In the genomic region with DNA sequence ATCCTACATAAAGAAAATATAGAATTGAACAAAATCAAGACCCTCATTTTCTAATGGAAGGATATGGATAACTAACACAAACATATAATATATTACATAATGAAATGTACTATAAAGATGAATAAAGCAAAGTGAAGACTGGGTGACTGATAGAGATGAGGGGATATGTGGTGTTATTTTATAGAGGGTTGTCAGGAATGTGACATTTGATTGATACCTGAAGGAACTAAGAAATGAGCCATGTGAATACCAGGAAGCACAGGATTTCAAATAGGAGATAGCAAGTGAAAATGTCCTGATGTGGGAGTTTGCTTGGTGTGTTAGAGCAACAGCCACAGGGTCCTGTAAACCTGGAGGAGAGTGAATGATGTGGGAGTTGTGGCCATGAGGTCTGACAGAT, we compare ENCODE assay signal across 32 cellular contexts.
"Had no signal": no experiment of that assay in that cellular context is flagged by ENCODE, and none has a peak within 500 bp of the region (broad histone marks: within the 10 kb centered on the region; RNA-seq: fewer than 3 reads in every experiment).

No MANE protein-coding gene starts in this region.

- H3K4me3 ChIP-seq: adrenal gland, ascending aorta, body of pancreas, breast epithelium, cardiac muscle cell had no signal

- DNase-seq: activated effector memory CD4-positive, alpha-beta T cell treated with anti-CD3 and anti-CD28 coated beads, Interleukin-2, amount 50 U/mL, for 16 hours; activated effector memory CD4-positive, alpha-beta T cell treated with Interleukin-2 at 50 U/mL for 16 hours; activated gamma-delta T cell; activated gamma-delta T cell treated with Interleukin-2 at 50 U/mL for 16 hours; activated naive CD4-positive, alpha-beta T cell; activated naive CD4-positive, alpha-beta T cell treated with anti-CD3 and anti-CD28 coated beads for 36 hours; activated naive CD4-positive, alpha-beta T cell treated with anti-CD3 and anti-CD28 coated beads, Interleukin-2, amount 10 ng/mL, durations not matched to agents 7 days and 5 days; activated naive CD4-positive, alpha-beta T cell treated with anti-CD3 and anti-CD28 coated beads, Interleukin-2, amount 50 U/mL, for 16 hours; activated naive CD4-positive, alpha-beta T cell treated with Interleukin-2 at 50 U/mL for 16 hours; activated naive CD8-positive, alpha-beta T cell treated with anti-CD3 and anti-CD28 coated beads for 36 hours; activated naive CD8-positive, alpha-beta T cell treated with anti-CD3 and anti-CD28 coated beads, Interleukin-2, amount 10 ng/mL, durations not matched to agents 7 days and 5 days; activated naive CD8-positive, alpha-beta T cell treated with anti-CD3 and anti-CD28 coated beads, Interleukin-2, amount 50 U/mL, for 24 hours; activated T-cell treated with anti-CD3 and anti-CD28 coated beads, Interleukin-2, amount 50 U/mL, for 1 hour; activated T-cell treated with anti-CD3 and anti-CD28 coated beads, Interleukin-2, amount 50 U/mL, for 24 hours; activated T-cell treated with anti-CD3 and anti-CD28 coated beads, Interleukin-2, amount 50 U/mL, for 4 hours; activated T-cell treated with anti-CD3 and anti-CD28 coated beads, Interleukin-2, amount 50 U/mL, for 48 hours; activated T-cell treated with anti-CD3 and anti-CD28 coated beads, Interleukin-2, amount 50 U/mL, for 72 hours; adrenal gland; amniotic stem cell; amygdala; anterior cingulate cortex; aorta; body of pancreas; brain microvascular endothelial cell; caudate nucleus; central memory CD4-positive, alpha-beta T cell; cerebellar nuclear complex had no signal

- H3K36me3 ChIP-seq: adrenal gland, ascending aorta, brain microvascular endothelial cell, breast epithelium, cardiac muscle cell had no signal

- H3K9me3 ChIP-seq: ascending aorta, body of pancreas, breast epithelium had no signal

- H3K27ac ChIP-seq: adrenal gland, ascending aorta, body of pancreas, brain microvascular endothelial cell, breast epithelium, cardiac muscle cell had no signal

- H3K27me3 ChIP-seq: adrenal gland, ascending aorta, body of pancreas, brain microvascular endothelial cell, breast epithelium, cardiac muscle cell had no signal

- ATAC-seq: activated naive CD4-positive, alpha-beta T cell treated with anti-CD3 and anti-CD28 coated beads, Interleukin-2, amount 50 U/mL, for 72 hours; activated naive CD8-positive, alpha-beta T cell treated with anti-CD3 and anti-CD28 coated beads, Interleukin-2, amount 50 U/mL, for 24 hours; activated T-cell treated with anti-CD3 and anti-CD28 coated beads, Interleukin-2, amount 50 U/mL, for 4 hours; activated T-cell treated with anti-CD3 and anti-CD28 coated beads, Interleukin-2, amount 50 U/mL, for 72 hours; activated T-helper 17 cell treated with anti-CD3 and anti-CD28 coated beads, Interleukin-2, amount 50 U/mL, for 72 hours; body of pancreas had no signal
